8 cellular contexts compared by ENCODE assay signal in genomic region chr11:3859373-3859881, GRCh38. TPM values are rescaled to one million over a fixed set of nuclear protein-coding genes. Genes with fewer than 3 reads are reported as not detected.
DNase-seq lines count a peak whose midpoint lies in the region; ATAC-seq, FAIRE-seq and TF ChIP-seq lines count a peak whose summit lies in the region.
"Had no signal": no experiment of that assay in that cellular context is flagged by ENCODE, and none has a peak within 500 bp of the region (broad histone marks: within the 10 kb centered on the region; RNA-seq: fewer than 3 reads in every experiment).

No MANE protein-coding gene starts in this region.

- no peaks in the 10 kb centered on the region; a peak in 1 of 5 replicates for H3K27me3 ChIP-seq in HepG2 (ENCODE audit: control insufficient read depth in 1 of 2, insufficient read depth in 2 of 2, low read length in 2 of 2)

- peak; percentile 42; the same call in 1 of the 2 replicates for TF ChIP-seq POLR2A in Raji (IDR thresholded peaks at IDR 0.05; ENCODE audit: insufficient read depth, low read depth, low read length)
- no peak for TF ChIP-seq POLR2A in HepG2 (IDR thresholded peaks at IDR 0.05; ENCODE audit: insufficient read depth in 1 of 2, low read depth in 2 of 2, low read length in 2 of 2)

- ATAC-seq in GM18867 (IDR thresholded peaks at IDR 0.05; ENCODE audit: unreplicated experiment) = peak; percentile 29
- ATAC-seq in HG02588 (IDR thresholded peaks at IDR 0.05; ENCODE audit: unreplicated experiment) = peak; percentile 32
- no peak for ATAC-seq in HepG2
- ATAC-seq in GM19023 (IDR thresholded peaks at IDR 0.05; ENCODE audit: unreplicated experiment) = no peak
- no peak for ATAC-seq in GM21381 (IDR thresholded peaks at IDR 0.05; ENCODE audit: unreplicated experiment)

- TF ChIP-seq RAD21 in HepG2 (CRISPR knock-in tag; IDR thresholded peaks at IDR 0.05) = no peak

- no peak for FAIRE-seq in HepG2 (lab: Jason Lieb, UNC)

- no peaks in the 10 kb centered on the region for H3K36me3 ChIP-seq in HepG2 (replicated peaks in 1 of 2; ENCODE audit: control insufficient read depth in 1 of 2, insufficient read depth in 2 of 2, low read length in 2 of 2)

- H3K4me2 ChIP-seq in HepG2 (ENCODE audit: low read depth, low read length) = peak overlapping the region; percentile 92

- no peak overlapping the region for H2AFZ ChIP-seq in HepG2 (ENCODE audit: low read length)

- H3K4me1 ChIP-seq in HepG2 (ENCODE audit: insufficient read depth, low read length) = peaks cover 63% of the 10 kb centered on the region

- TF ChIP-seq CTCF in HepG2 (CRISPR knock-in tag; IDR thresholded peaks at IDR 0.05) = no peak

- no peaks in the 10 kb centered on the region for H4K20me1 ChIP-seq in HepG2 (ENCODE audit: insufficient read depth, low read length)

- intact Hi-C loops in HepG2 (cut with micrococcal nuclease; ENCODE audit: unreplicated experiment) = loop anchor here (5.0 kb wide), 1 partner anchor 83 kb away; no protein-coding TSS in a partner anchor

- TF ChIP-seq EP300 in HepG2 (IDR thresholded peaks at IDR 0.05; ENCODE audit: low read depth in 2 of 2, low read length in 2 of 2) = no peak
- no peak for TF ChIP-seq EP300 in HepG2 (CRISPR knock-in tag; IDR thresholded peaks at IDR 0.05; ENCODE audit: borderline replicate concordance)

- POLR2A ChIA-PET in HepG2 (lab: Yijun Ruan, JAX) = no interaction called here

- no peak for DNase-seq in HepG2 (ENCODE audit: low spot score)
- DNase-seq in DMS153 (lab: John Stamatoyannopoulos, UW) = no peak

- H3K79me2 ChIP-seq in HepG2 (ENCODE audit: insufficient read depth, low read length) = peaks cover 82% of the 10 kb centered on the region

- WGBS in HepG2 (ENCODE audit: low lambda C conversion rate) = 84% methylated on average over 4 of the region's 4 CpGs

- H3K4me3 ChIP-seq in HepG2 (replicated peaks in 1 of 3; ENCODE audit: insufficient read depth in 1 of 3, low read depth in 2 of 3, low read length in 3 of 3) = peak overlapping the region in 1 of 3 experiments; percentile 31; a peak in 1 of 6 replicates
- H3K4me3 ChIP-seq: SK-N-MC had no signal

- H3K9me3 ChIP-seq in HepG2 (ENCODE audit: low read length) = no peaks in the 10 kb centered on the region

- H3K9ac ChIP-seq in HepG2 (ENCODE audit: insufficient read depth, low read depth, low read length) = 0 out of 2 replicates have a peak overlapping the region, but pooled peaks have one; percentile 16

- H3K27ac ChIP-seq in HepG2 (ENCODE audit: extremely low read length, insufficient read depth, low read length) = peak overlapping the region; percentile 24

- in situ Hi-C loops in HepG2 (cut with HindIII; ENCODE audit: extremely low pct_ligation_motif_present, low pct_unique_long_range_greater_than_20kb) = loop anchor here (10.0 kb wide), 1 partner anchor 105 kb away; no protein-coding TSS in a partner anchor

- BruUV-seq in HepG2 (replicated peaks; lab: Mats Ljungman, UMichigan) = no TSS peak

- CTCF ChIA-PET in HepG2 (lab: Yijun Ruan, JAX; ENCODE audit: low intra/inter-chr PET ratio, low total read pairs) = no interaction called here

RNA-seq across cellular contexts. Expression of gene STIM1, which starts 4.0 kb away (rescaled TPM):
- 16.3 and 19.2 TPM in 2 replicates for total RNA-seq in HepG2 (2016; rRNA removed; fragmentation: Illumina TruSeq; extraction: Trizol)
- 4.1 and 5.8 TPM in 2 replicates for total RNA-seq in HepG2 (2016; cell fraction: cytosol; rRNA removed; fragmentation: Illumina TruSeq; extraction: Trizol; ENCODE audit: low read depth)
- 10.3 and 20.0 TPM in 2 replicates for total RNA-seq in HepG2 (2016; cell fraction: insoluble cytoplasmic fraction; rRNA removed; fragmentation: Illumina TruSeq; extraction: Trizol)
- total RNA-seq in HepG2 (2016; cell fraction: membrane; rRNA removed; fragmentation: Illumina TruSeq; extraction: Trizol) = 9.1 and 11.2 TPM in 2 replicates
- 32.4 and 32.5 TPM in 2 replicates for total RNA-seq in HepG2 (2016; cell fraction: nucleus; rRNA removed; fragmentation: Illumina TruSeq; extraction: Trizol)
- polyA plus RNA-seq in HepG2 (2011; rRNA removed) = 28.5 and 33.3 TPM in 2 replicates
- polyA plus RNA-seq in HepG2 (2011; cell fraction: cytosol; rRNA removed) = 25.0 and 31.9 TPM in 2 replicates
- polyA plus RNA-seq in HepG2 (2011; cell fraction: nucleus; rRNA removed) = 53.3 and 57.1 TPM in 2 replicates
- 41.4 and 42.4 TPM in 2 replicates for polyA plus RNA-seq in HepG2 (2012)
- polyA plus RNA-seq in HepG2 (2016; cell fraction: cytosol; fragmentation: Illumina TruSeq; extraction: Trizol; ENCODE audit: low read depth) = 2.6 TPM in 2 replicates
- 10.3 and 12.6 TPM in 2 replicates for polyA plus RNA-seq in HepG2 (2016; cell fraction: insoluble cytoplasmic fraction; fragmentation: Illumina TruSeq; extraction: Trizol; ENCODE audit: low read depth)
- polyA plus RNA-seq in HepG2 (2016; cell fraction: membrane; fragmentation: Illumina TruSeq; extraction: Trizol; ENCODE audit: low read depth) = 7.0 and 7.4 TPM in 2 replicates
- 37.7 and 37.8 TPM in 2 replicates for polyA plus RNA-seq in HepG2 (2016; cell fraction: nucleus; fragmentation: Illumina TruSeq; extraction: Trizol; ENCODE audit: insufficient read depth, low read depth)
- polyA minus RNA-seq in HepG2 (2011; rRNA and poly(A)+ RNA removed; ENCODE audit: low replicate concordance) = 46.4 and 107 TPM in 2 replicates
- 35.8 and 57.5 TPM in 2 replicates for polyA minus RNA-seq in HepG2 (2011; cell fraction: cytosol; rRNA and poly(A)+ RNA removed)
- polyA minus RNA-seq in HepG2 (2011; cell fraction: nucleus; rRNA and poly(A)+ RNA removed) = 43.4 and 64.5 TPM in 2 replicates

RNA-seq across cellular contexts. Expression of gene RHOG, which starts 18.7 kb away (rescaled TPM):
- 7.7 TPM in 2 replicates for total RNA-seq in HepG2 (2016; rRNA removed; fragmentation: Illumina TruSeq; extraction: Trizol)
- 2.6 and 3.6 TPM in 2 replicates for total RNA-seq in HepG2 (2016; cell fraction: cytosol; rRNA removed; fragmentation: Illumina TruSeq; extraction: Trizol; ENCODE audit: low read depth)
- 5.8 and 6.8 TPM in 2 replicates for total RNA-seq in HepG2 (2016; cell fraction: insoluble cytoplasmic fraction; rRNA removed; fragmentation: Illumina TruSeq; extraction: Trizol)
- 5.8 and 7.4 TPM in 2 replicates for total RNA-seq in HepG2 (2016; cell fraction: membrane; rRNA removed; fragmentation: Illumina TruSeq; extraction: Trizol)
- total RNA-seq in HepG2 (2016; cell fraction: nucleus; rRNA removed; fragmentation: Illumina TruSeq; extraction: Trizol) = 5.9 and 6.2 TPM in 2 replicates
- polyA plus RNA-seq in HepG2 (2011; rRNA removed) = 23.4 and 27.1 TPM in 2 replicates
- polyA plus RNA-seq in HepG2 (2011; cell fraction: cytosol; rRNA removed) = 28.2 and 39.4 TPM in 2 replicates
- 16.2 and 18.8 TPM in 2 replicates for polyA plus RNA-seq in HepG2 (2011; cell fraction: nucleus; rRNA removed)
- polyA plus RNA-seq in HepG2 (2012) = 15.8 and 27.4 TPM in 2 replicates
- 9.6 and 10.7 TPM in 2 replicates for polyA plus RNA-seq in HepG2 (2016; cell fraction: cytosol; fragmentation: Illumina TruSeq; extraction: Trizol; ENCODE audit: low read depth)
- 21.0 and 25.0 TPM in 2 replicates for polyA plus RNA-seq in HepG2 (2016; cell fraction: insoluble cytoplasmic fraction; fragmentation: Illumina TruSeq; extraction: Trizol; ENCODE audit: low read depth)
- polyA plus RNA-seq in HepG2 (2016; cell fraction: membrane; fragmentation: Illumina TruSeq; extraction: Trizol; ENCODE audit: low read depth) = 18.5 and 19.3 TPM in 2 replicates
- polyA plus RNA-seq in HepG2 (2016; cell fraction: nucleus; fragmentation: Illumina TruSeq; extraction: Trizol; ENCODE audit: insufficient read depth, low read depth) = 22.3 and 26.4 TPM in 2 replicates
- polyA minus RNA-seq in HepG2 (2011; rRNA and poly(A)+ RNA removed; ENCODE audit: low replicate concordance) = 83.5 and 114 TPM in 2 replicates
- 21.8 and 27.6 TPM in 2 replicates for polyA minus RNA-seq in HepG2 (2011; cell fraction: cytosol; rRNA and poly(A)+ RNA removed)
- polyA minus RNA-seq in HepG2 (2011; cell fraction: nucleus; rRNA and poly(A)+ RNA removed) = 11.5 and 17.4 TPM in 2 replicates

RNA-seq across cellular contexts. Expression of gene PGAP2, which starts 51.1 kb away (rescaled TPM):
- 16.8 and 21.5 TPM in 2 replicates for total RNA-seq in HepG2 (2016; rRNA removed; fragmentation: Illumina TruSeq; extraction: Trizol)
- total RNA-seq in HepG2 (2016; cell fraction: cytosol; rRNA removed; fragmentation: Illumina TruSeq; extraction: Trizol; ENCODE audit: low read depth) = 20.3 and 25.5 TPM in 2 replicates
- total RNA-seq in HepG2 (2016; cell fraction: insoluble cytoplasmic fraction; rRNA removed; fragmentation: Illumina TruSeq; extraction: Trizol) = 17.1 and 19.6 TPM in 2 replicates
- 36.5 and 42.1 TPM in 2 replicates for total RNA-seq in HepG2 (2016; cell fraction: membrane; rRNA removed; fragmentation: Illumina TruSeq; extraction: Trizol)
- total RNA-seq in HepG2 (2016; cell fraction: nucleus; rRNA removed; fragmentation: Illumina TruSeq; extraction: Trizol) = 16.9 and 22.3 TPM in 2 replicates
- 46.8 and 47.8 TPM in 2 replicates for polyA plus RNA-seq in HepG2 (2011; rRNA removed)
- polyA plus RNA-seq in HepG2 (2011; cell fraction: cytosol; rRNA removed) = 34.6 and 41.7 TPM in 2 replicates
- 70.5 and 72.6 TPM in 2 replicates for polyA plus RNA-seq in HepG2 (2011; cell fraction: nucleus; rRNA removed)
- 17.5 and 20.8 TPM in 2 replicates for polyA plus RNA-seq in HepG2 (2012)
- polyA plus RNA-seq in HepG2 (2016; cell fraction: cytosol; fragmentation: Illumina TruSeq; extraction: Trizol; ENCODE audit: low read depth) = 42.7 and 51.8 TPM in 2 replicates
- 29.8 and 30.5 TPM in 2 replicates for polyA plus RNA-seq in HepG2 (2016; cell fraction: insoluble cytoplasmic fraction; fragmentation: Illumina TruSeq; extraction: Trizol; ENCODE audit: low read depth)
- 58.5 and 61.9 TPM in 2 replicates for polyA plus RNA-seq in HepG2 (2016; cell fraction: membrane; fragmentation: Illumina TruSeq; extraction: Trizol; ENCODE audit: low read depth)
- 62.7 and 64.3 TPM in 2 replicates for polyA plus RNA-seq in HepG2 (2016; cell fraction: nucleus; fragmentation: Illumina TruSeq; extraction: Trizol; ENCODE audit: insufficient read depth, low read depth)
- polyA minus RNA-seq in HepG2 (2011; rRNA and poly(A)+ RNA removed; ENCODE audit: low replicate concordance) = 72.3 and 77.1 TPM in 2 replicates
- polyA minus RNA-seq in HepG2 (2011; cell fraction: cytosol; rRNA and poly(A)+ RNA removed) = 15.6 and 19.4 TPM in 2 replicates
- polyA minus RNA-seq in HepG2 (2011; cell fraction: nucleus; rRNA and poly(A)+ RNA removed) = 9.1 and 11.2 TPM in 2 replicates

Comparison
In these comparisons a context has a peak if more than half of its experiments do, and no peak if none do; other contexts are left out.
1. ATAC-seq: peak in GM18867 (single experiment) and HG02588 (single experiment); none in HepG2 (single experiment), GM19023 (single experiment) and GM21381 (single experiment).